In the genomic region with DNA sequence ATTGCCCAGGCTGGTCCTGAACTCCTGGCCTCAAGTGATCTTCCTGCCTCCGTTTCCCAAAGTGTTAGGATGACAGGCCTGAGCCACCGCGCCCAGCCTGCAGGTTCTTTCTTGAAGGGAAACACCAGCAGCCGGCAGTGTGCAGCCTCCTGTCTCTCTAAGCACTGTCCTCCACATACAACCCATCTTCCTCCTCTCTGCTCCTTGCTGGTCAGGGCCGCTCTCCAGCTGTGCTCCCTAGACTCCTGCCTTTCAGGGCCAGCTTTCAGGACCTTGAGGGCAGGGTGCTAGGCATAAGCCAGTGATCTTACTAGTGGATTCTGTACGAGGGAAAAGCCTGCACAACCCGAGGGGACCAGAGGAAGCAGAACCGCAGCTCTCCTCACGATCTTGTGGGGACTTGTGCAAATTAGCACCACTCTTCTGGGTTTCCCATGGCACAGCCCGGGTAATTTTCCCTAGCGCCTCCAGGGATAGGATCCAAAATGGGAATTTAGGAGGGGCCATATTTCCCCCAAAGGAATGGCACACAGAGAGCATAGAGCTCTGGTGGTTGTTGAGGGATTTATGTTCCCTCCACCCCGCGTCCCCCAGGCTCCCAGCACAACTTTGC, we compare ENCODE assay signal across 12 cellular contexts. TPM values are rescaled to one million over a fixed set of nuclear protein-coding genes. Genes with fewer than 3 reads are reported as not detected.
A peak's percentile ranks its signal among the peaks of the same experiment; 100 is the strongest.
DNase-seq lines count a peak whose midpoint lies in the region; ATAC-seq and TF ChIP-seq lines count a peak whose summit lies in the region.
"Had no signal": no experiment of that assay in that cellular context is flagged by ENCODE, and none has a peak within 500 bp of the region (broad histone marks: within the 10 kb centered on the region; RNA-seq: fewer than 3 reads in every experiment).

No MANE protein-coding gene starts in this region.

- no peak for DNase-seq in CD8-positive, alpha-beta memory T cell
- DNase-seq in central memory CD8-positive, alpha-beta T cell (ENCODE audit: low spot score in 2 of 2), result no peak
- DNase-seq in nephron progenitor cell (no peak), GM10266 (ENCODE audit: extremely low spot score) (no peak), HuH-7.5 (ENCODE audit: low spot score) (no peak), occipital lobe (lab: John Stamatoyannopoulos, UW) (no peak)
- DNase-seq: activated CD8-positive, alpha-beta memory T cell treated with anti-CD3 and anti-CD28 coated beads, Interleukin-2, amount 10 ng/mL, durations not matched to agents 7 days and 5 days; effector memory CD4-positive, alpha-beta T cell; left cardiac atrium; transverse colon had no signal

- H3K4me3 ChIP-seq in CD8-positive, alpha-beta memory T cell (ENCODE audit: low read length), result no peak overlapping the region
- no peak overlapping the region for H3K4me3 ChIP-seq in KMS-11 (IDR thresholded peaks at IDR 0.05; ENCODE audit: insufficient read depth, low read depth, low read length)

- H4K20me1 ChIP-seq in KMS-11 (ENCODE audit: insufficient read depth), result no peaks in the 10 kb centered on the region

- no peak overlapping the region for H3K27ac Mint-ChIP-seq in CD8-positive, alpha-beta memory T cell
- no peak overlapping the region for H3K27ac Mint-ChIP-seq in central memory CD8-positive, alpha-beta T cell (ENCODE audit: low read depth)
- H3K27ac Mint-ChIP-seq in nephron progenitor cell, result no peak overlapping the region
- H3K27ac Mint-ChIP-seq: activated CD8-positive, alpha-beta memory T cell treated with anti-CD3 and anti-CD28 coated beads, Interleukin-2, amount 10 ng/mL, durations not matched to agents 7 days and 5 days had no signal

- H2AFZ ChIP-seq in KMS-11 (ENCODE audit: low read depth), result peak overlapping the region; percentile 100

- no peak overlapping the region for H3K4me2 ChIP-seq in KMS-11

- H3K9ac ChIP-seq in KMS-11, result no peak overlapping the region

- no peaks in the 10 kb centered on the region for H3K79me2 ChIP-seq in KMS-11 (ENCODE audit: insufficient read depth, low read depth)

- H3K4me3 Mint-ChIP-seq in CD8-positive, alpha-beta memory T cell, result peak overlapping the region; percentile 33 to 82 (median 70)
- peak overlapping the region; percentile 75 for H3K4me3 Mint-ChIP-seq in central memory CD8-positive, alpha-beta T cell
- peak overlapping the region; percentile 92 for H3K4me3 Mint-ChIP-seq in nephron progenitor cell

- no peak for TF ChIP-seq CTCF in KMS-11 (conservative IDR thresholded peaks at IDR 0.05; ENCODE audit: low read depth, low read length)
- no peak for TF ChIP-seq CTCF in nephron progenitor cell (IDR thresholded peaks at IDR 0.05)
- no peak for TF ChIP-seq CTCF in GM10266 (IDR thresholded peaks at IDR 0.05; ENCODE audit: control insufficient read depth, insufficient read depth, low read depth, missing control alignments)

- H3K4me1 Mint-ChIP-seq in CD8-positive, alpha-beta memory T cell, result peaks cover 17 to 22% (median 22%) of the 10 kb centered on the region in 3 donors
- H3K4me1 Mint-ChIP-seq in central memory CD8-positive, alpha-beta T cell, result peaks cover 19% of the 10 kb centered on the region
- H3K4me1 Mint-ChIP-seq in nephron progenitor cell, result peaks cover 37% of the 10 kb centered on the region

- POLR2A ChIA-PET in CD8-positive, alpha-beta memory T cell (lab: Charles Lee), result no interaction called here

- H3K4me1 ChIP-seq in CD8-positive, alpha-beta memory T cell (ENCODE audit: insufficient read depth, low read length), result peaks cover 11% of the 10 kb centered on the region
- H3K4me1 ChIP-seq in KMS-11 (ENCODE audit: low read depth, poor library complexity, severe bottlenecking), result peaks cover 5% of the 10 kb centered on the region

- H3K36me3 Mint-ChIP-seq in CD8-positive, alpha-beta memory T cell, result no peaks in the 10 kb centered on the region
- peaks cover 2% of the 10 kb centered on the region for H3K36me3 Mint-ChIP-seq in central memory CD8-positive, alpha-beta T cell (ENCODE audit: insufficient read depth)
- no peaks in the 10 kb centered on the region for H3K36me3 Mint-ChIP-seq in nephron progenitor cell (ENCODE audit: low read depth)
- H3K36me3 Mint-ChIP-seq: activated CD8-positive, alpha-beta memory T cell treated with anti-CD3 and anti-CD28 coated beads, Interleukin-2, amount 10 ng/mL, durations not matched to agents 7 days and 5 days had no signal

- no peaks in the 10 kb centered on the region for H3K9me3 ChIP-seq in CD8-positive, alpha-beta memory T cell (ENCODE audit: low read length)
- H3K9me3 ChIP-seq: transverse colon had no signal

- no peak for ATAC-seq in central memory CD8-positive, alpha-beta T cell (replicated peaks; ENCODE audit: extremely low read depth, poor library complexity, severe bottlenecking)
- no peak for ATAC-seq in GM19023 (IDR thresholded peaks at IDR 0.05; ENCODE audit: unreplicated experiment)

- CTCF ChIA-PET in CD8-positive, alpha-beta memory T cell (lab: Charles Lee), result interaction anchor here (1.0 to 3.0 kb wide), 6 partner anchors 10 to 315 kb away, joined by 4 to 42 read pairs (median 10); no protein-coding TSS in a partner anchor

- no peak overlapping the region for H3K27ac ChIP-seq in CD8-positive, alpha-beta memory T cell (ENCODE audit: low read depth, low read length)
- H3K27ac ChIP-seq in KMS-11, result no peak overlapping the region
- H3K27ac ChIP-seq: transverse colon had no signal

- H3K27me3 ChIP-seq in CD8-positive, alpha-beta memory T cell (ENCODE audit: insufficient read depth, low read length, poor library complexity, severe bottlenecking), result peaks cover 10% of the 10 kb centered on the region
- H3K27me3 ChIP-seq in KMS-11 (ENCODE audit: insufficient read depth, low read depth), result no peaks in the 10 kb centered on the region

- peaks cover 18 to 60% of the 10 kb centered on the region in 2 donors for H3K27me3 Mint-ChIP-seq in CD8-positive, alpha-beta memory T cell
- peaks cover 77% of the 10 kb centered on the region for H3K27me3 Mint-ChIP-seq in central memory CD8-positive, alpha-beta T cell
- peaks cover 56% of the 10 kb centered on the region for H3K27me3 Mint-ChIP-seq in nephron progenitor cell (ENCODE audit: low read depth, poor library complexity)

- no peaks in the 10 kb centered on the region for H3K9me3 Mint-ChIP-seq in CD8-positive, alpha-beta memory T cell
- no peaks in the 10 kb centered on the region for H3K9me3 Mint-ChIP-seq in central memory CD8-positive, alpha-beta T cell
- H3K9me3 Mint-ChIP-seq in nephron progenitor cell, result no peaks in the 10 kb centered on the region

- H3K36me3 ChIP-seq in CD8-positive, alpha-beta memory T cell (ENCODE audit: insufficient read depth, low read length), result no peaks in the 10 kb centered on the region
- no peaks in the 10 kb centered on the region for H3K36me3 ChIP-seq in KMS-11 (ENCODE audit: insufficient read depth)
- H3K36me3 ChIP-seq: transverse colon had no signal

RNA-seq across cellular contexts. Expression of gene CORO2B, which starts 18.2 kb away (rescaled TPM):
- not detected for total RNA-seq in CD8-positive, alpha-beta memory T cell
- polyA plus RNA-seq in CD8-positive, alpha-beta memory T cell, result not detected
- 19.8 TPM for total RNA-seq in occipital lobe
- total RNA-seq: activated CD8-positive, alpha-beta memory T cell treated with anti-CD3 and anti-CD28 coated beads, Interleukin-2, amount 10 ng/mL, durations not matched to agents 7 days and 5 days had no signal

Comparison
In these comparisons a context has a peak if more than half of its experiments do, and no peak if none do; other contexts are left out.
1. RNA of gene CORO2B, which starts 18.2 kb away (total RNA-seq): 19.8 TPM in occipital lobe (single experiment); not detected in CD8-positive, alpha-beta memory T cell; every median in the first group is over 10 times any median in the second.
2. Peak in every context shown above with its lines, with median percentiles within 50 percentile points of each other: H3K4me3 Mint-ChIP-seq.